In the genomic region with DNA sequence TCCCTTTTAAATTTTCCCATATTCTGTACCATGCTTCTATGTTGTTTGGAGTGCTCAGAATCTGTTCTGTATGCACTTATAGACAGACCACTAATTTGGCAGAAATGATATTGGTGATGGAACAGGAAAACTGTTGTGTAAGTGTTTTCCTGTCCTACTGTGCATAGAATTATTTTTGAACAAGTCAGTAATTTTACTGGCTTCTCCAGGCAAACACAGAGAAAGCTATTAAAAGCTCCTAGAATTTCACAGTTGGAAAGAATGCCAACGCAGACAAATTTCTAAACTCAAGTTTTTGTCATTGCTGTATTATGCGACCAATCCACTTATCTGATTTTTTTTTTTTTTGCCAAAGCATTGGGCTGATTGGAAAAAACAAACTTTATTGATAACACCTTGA, we compare ENCODE assay signal across 15 cellular contexts. TPM values are rescaled to one million over a fixed set of nuclear protein-coding genes. Genes with fewer than 3 reads are reported as not detected.
DNase-seq lines count a peak whose midpoint lies in the region; ATAC-seq and TF ChIP-seq lines count a peak whose summit lies in the region.
"Had no signal": no experiment of that assay in that cellular context is flagged by ENCODE, and none has a peak within 500 bp of the region (broad histone marks: within the 10 kb centered on the region; RNA-seq: fewer than 3 reads in every experiment).

No MANE protein-coding gene starts in this region.

- H3K4me1 Mint-ChIP-seq in activated naive CD4-positive, alpha-beta T cell treated with anti-CD3 and anti-CD28 coated beads, Interleukin-2, amount 50 U/mL, for 24 hours, result no peaks in the 10 kb centered on the region
- H3K4me1 Mint-ChIP-seq in activated naive CD4-positive, alpha-beta T cell treated with anti-CD3 and anti-CD28 coated beads for 36 hours (ENCODE audit: low read depth), result no peaks in the 10 kb centered on the region
- H3K4me1 Mint-ChIP-seq in WTC11, result peaks cover 4% of the 10 kb centered on the region; the same call in 1 of the 2 replicates
- H3K4me1 Mint-ChIP-seq: IgD-negative memory B cell had no signal

- H3K27ac ChIP-seq in SK-N-MC (peak overlapping the region; percentile 58; the same call in 1 of the 2 replicates), hepatocyte (peak overlapping the region; percentile 27)
- H3K27ac ChIP-seq: 22Rv1 had no signal

- no peaks in the 10 kb centered on the region for H4K20me1 ChIP-seq in hepatocyte (ENCODE audit: insufficient read depth, poor library complexity, severe bottlenecking)

- no peaks in the 10 kb centered on the region for H3K36me3 Mint-ChIP-seq in activated naive CD4-positive, alpha-beta T cell treated with anti-CD3 and anti-CD28 coated beads, Interleukin-2, amount 50 U/mL, for 24 hours
- no peaks in the 10 kb centered on the region for H3K36me3 Mint-ChIP-seq in activated naive CD4-positive, alpha-beta T cell treated with anti-CD3 and anti-CD28 coated beads for 36 hours (ENCODE audit: low read depth)
- no peaks in the 10 kb centered on the region for H3K36me3 Mint-ChIP-seq in WTC11
- H3K36me3 Mint-ChIP-seq: IgD-negative memory B cell had no signal

- H3K27me3 ChIP-seq in hepatocyte, result no peaks in the 10 kb centered on the region

- POLR2A ChIA-PET in WTC11 (lab: Charles Lee), result no interaction called here

- no peak overlapping the region for H3K4me3 Mint-ChIP-seq in activated naive CD4-positive, alpha-beta T cell treated with anti-CD3 and anti-CD28 coated beads, Interleukin-2, amount 50 U/mL, for 24 hours
- H3K4me3 Mint-ChIP-seq in activated naive CD4-positive, alpha-beta T cell treated with anti-CD3 and anti-CD28 coated beads for 36 hours, result no peak overlapping the region
- no peak overlapping the region for H3K4me3 Mint-ChIP-seq in WTC11
- H3K4me3 Mint-ChIP-seq: CD4-positive, alpha-beta T cell; IgD-negative memory B cell had no signal

- peaks cover 8% of the 10 kb centered on the region for H3K4me1 ChIP-seq in hepatocyte (ENCODE audit: insufficient read depth)

- intact Hi-C loops in activated naive CD4-positive, alpha-beta T cell treated with anti-CD3 and anti-CD28 coated beads for 36 hours (cut with micrococcal nuclease), result no loop called here
- intact Hi-C loops in head of caudate nucleus (cut with DNase I), result no loop called here

- H3K36me3 ChIP-seq in SK-N-MC (ENCODE audit: insufficient read depth, low read length), result no peaks in the 10 kb centered on the region; the same call in 1 of the 2 replicates
- no peaks in the 10 kb centered on the region for H3K36me3 ChIP-seq in hepatocyte (replicated peaks; ENCODE audit: insufficient read depth, low read depth)

- no peaks in the 10 kb centered on the region for H3K79me2 ChIP-seq in hepatocyte

- no peaks in the 10 kb centered on the region for H3K9me3 ChIP-seq in SK-N-MC (ENCODE audit: low read depth, low read length)
- H3K9me3 ChIP-seq in hepatocyte (ENCODE audit: low read depth), result no peaks in the 10 kb centered on the region

- no peak for DNase-seq in activated naive CD4-positive, alpha-beta T cell treated with anti-CD3 and anti-CD28 coated beads for 36 hours
- DNase-seq in SK-N-MC (ENCODE audit: low read depth, low spot score) (peak; percentile 98), hepatocyte (ENCODE audit: low spot score) (no peak), WTC11 (ENCODE audit: low spot score) (no peak), head of caudate nucleus (no peak), COR-L47 (lab: John Stamatoyannopoulos, UW) (no peak)
- DNase-seq: C1 segment of cervical spinal cord; CD4-positive, alpha-beta T cell; DMS79; EL had no signal

- no peaks in the 10 kb centered on the region for H3K9me3 Mint-ChIP-seq in activated naive CD4-positive, alpha-beta T cell treated with anti-CD3 and anti-CD28 coated beads, Interleukin-2, amount 50 U/mL, for 24 hours
- no peaks in the 10 kb centered on the region for H3K9me3 Mint-ChIP-seq in activated naive CD4-positive, alpha-beta T cell treated with anti-CD3 and anti-CD28 coated beads for 36 hours
- peaks cover 5% of the 10 kb centered on the region for H3K9me3 Mint-ChIP-seq in WTC11
- H3K9me3 Mint-ChIP-seq: CD4-positive, alpha-beta T cell had no signal

- peak overlapping the region; percentile 55 for H3K27ac Mint-ChIP-seq in activated naive CD4-positive, alpha-beta T cell treated with anti-CD3 and anti-CD28 coated beads, Interleukin-2, amount 50 U/mL, for 24 hours
- no peak overlapping the region for H3K27ac Mint-ChIP-seq in activated naive CD4-positive, alpha-beta T cell treated with anti-CD3 and anti-CD28 coated beads for 36 hours
- no peak overlapping the region for H3K27ac Mint-ChIP-seq in WTC11
- H3K27ac Mint-ChIP-seq: CD4-positive, alpha-beta T cell; IgD-negative memory B cell had no signal

- H3K9ac ChIP-seq in SK-N-MC (ENCODE audit: insufficient read length), result no peak overlapping the region

- H3K27me3 Mint-ChIP-seq in activated naive CD4-positive, alpha-beta T cell treated with anti-CD3 and anti-CD28 coated beads, Interleukin-2, amount 50 U/mL, for 24 hours, result no peaks in the 10 kb centered on the region
- no peaks in the 10 kb centered on the region for H3K27me3 Mint-ChIP-seq in activated naive CD4-positive, alpha-beta T cell treated with anti-CD3 and anti-CD28 coated beads for 36 hours (ENCODE audit: low read depth)
- H3K27me3 Mint-ChIP-seq in WTC11 (ENCODE audit: low read depth), result no peaks in the 10 kb centered on the region

- H2AFZ ChIP-seq in hepatocyte, result no peak overlapping the region

- no peak for TF ChIP-seq CTCF in hepatocyte (IDR thresholded peaks at IDR 0.05; ENCODE audit: poor library complexity)
- TF ChIP-seq CTCF in WTC11 (IDR thresholded peaks at IDR 0.05), result no peak

- CTCF ChIA-PET in activated naive CD4-positive, alpha-beta T cell treated with anti-CD3 and anti-CD28 coated beads for 36 hours (lab: Charles Lee), result interaction anchor here (0.7 to 0.8 kb wide), 2 partner anchors 10 to 146 kb away, joined by 4 to 6 read pairs; no protein-coding TSS in a partner anchor
- CTCF ChIA-PET in WTC11 (lab: Charles Lee), result no interaction called here

- H3K9me2 ChIP-seq in hepatocyte (replicated peaks; ENCODE audit: insufficient read depth), result no peaks in the 10 kb centered on the region

- ATAC-seq in GM19328 (IDR thresholded peaks at IDR 0.05; ENCODE audit: unreplicated experiment) (no peak), WTC11 (no peak)
- ATAC-seq: HCT116 had no signal

- no peak overlapping the region for H3K4me2 ChIP-seq in hepatocyte

- peak overlapping the region; percentile 65 for H3K4me3 ChIP-seq in SK-N-MC
- H3K4me3 ChIP-seq in hepatocyte, result no peak overlapping the region

- 74% methylated on average over 2 of the region's 2 CpGs for WGBS in hepatocyte (ENCODE audit: low lambda C conversion rate, missing lambda C conversion rate)

TF ChIP-seq in WTC11, 78 proteins besides CTCF, POLR2A, EP300 and RAD21 (continues in another document):
- TF ChIP-seq FOXP4 (CRISPR knock-in tag; IDR thresholded peaks at IDR 0.05) (no peak), ZNF263 (CRISPR knock-in tag; IDR thresholded peaks at IDR 0.05; ENCODE audit: low read depth) (no peak), HMGA2 (CRISPR knock-in tag; IDR thresholded peaks at IDR 0.05) (no peak), RELA (CRISPR knock-in tag; IDR thresholded peaks at IDR 0.05; ENCODE audit: borderline replicate concordance) (no peak), CREB1 (CRISPR knock-in tag; IDR thresholded peaks at IDR 0.05) (no peak)
- TF ChIP-seq, protein P1, sequence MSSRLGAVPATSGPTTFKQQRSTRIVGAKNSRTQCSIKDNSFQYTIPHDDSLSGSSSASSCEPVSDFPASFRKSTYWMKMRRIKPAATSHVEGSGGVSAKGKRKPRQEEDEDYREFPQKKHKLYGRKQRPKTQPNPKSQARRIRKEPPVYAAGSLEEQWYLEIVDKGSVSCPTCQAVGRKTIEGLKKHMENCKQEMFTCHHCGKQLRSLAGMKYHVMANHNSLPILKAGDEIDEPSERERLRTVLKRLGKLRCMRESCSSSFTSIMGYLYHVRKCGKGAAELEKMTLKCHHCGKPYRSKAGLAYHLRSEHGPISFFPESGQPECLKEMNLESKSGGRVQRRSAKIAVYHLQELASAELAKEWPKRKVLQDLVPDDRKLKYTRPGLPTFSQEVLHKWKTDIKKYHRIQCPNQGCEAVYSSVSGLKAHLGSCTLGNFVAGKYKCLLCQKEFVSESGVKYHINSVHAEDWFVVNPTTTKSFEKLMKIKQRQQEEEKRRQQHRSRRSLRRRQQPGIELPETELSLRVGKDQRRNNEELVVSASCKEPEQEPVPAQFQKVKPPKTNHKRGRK (CRISPR knock-in tag; IDR thresholded peaks at IDR 0.05; ENCODE audit: borderline replicate concordance), result no peak

RNA-seq across cellular contexts. Expression of gene ANKMY2, which starts 55.7 kb away (rescaled TPM):
- 1 to 10 TPM; 4.6 to 4.7 TPM for total RNA-seq in activated naive CD4-positive, alpha-beta T cell treated with anti-CD3 and anti-CD28 coated beads for 36 hours
- total RNA-seq in hepatocyte (42.5 and 48.0 TPM in 2 replicates), WTC11 (2021) (12.0 to 13.6 TPM (median 13.0 TPM) in 3 replicates)
- polyA plus RNA-seq in hepatocyte, result 30.7 and 31.5 TPM in 2 replicates

RNA-seq across cellular contexts. Expression of gene BZW2, which starts 56.1 kb away (rescaled TPM):
- 100 to 1,000 TPM; 118 to 122 TPM for total RNA-seq in activated naive CD4-positive, alpha-beta T cell treated with anti-CD3 and anti-CD28 coated beads for 36 hours
- total RNA-seq in hepatocyte (96.7 and 97.7 TPM in 2 replicates), WTC11 (2021) (100.0 to 105 TPM (median 104 TPM) in 3 replicates)
- 60.5 and 72.1 TPM in 2 replicates for polyA plus RNA-seq in hepatocyte
